14 cellular contexts compared by ENCODE assay signal in genomic region chr11:128491195-128491936, GRCh38.
DNase-seq lines count a peak whose midpoint lies in the region; ATAC-seq, FAIRE-seq and TF ChIP-seq lines count a peak whose summit lies in the region.
"Had no signal": no experiment of that assay in that cellular context is flagged by ENCODE, and none has a peak within 500 bp of the region (broad histone marks: within the 10 kb centered on the region; RNA-seq: fewer than 3 reads in every experiment).

No MANE protein-coding gene starts in this region.

- no peak for FAIRE-seq in H54 (lab: Jason Lieb, UNC)
- FAIRE-seq: A204.1 had no signal

- peaks cover 68% of the 10 kb centered on the region for H3K4me1 ChIP-seq in OCI-LY1 (ENCODE audit: insufficient read depth, low read length, severe bottlenecking)

- no peak for ATAC-seq in stimulated activated memory B cell treated with anti-CD40 and anti-IgM and Interleukin-4, amounts not matched to agents 10 μg/mL and 1 μg/mL and 100 μg/mL, for 72 hours

- no peaks in the 10 kb centered on the region for H3F3A ChIP-seq in OCI-LY1 (ENCODE audit: insufficient read depth, low read length)

- DNase-seq in NCI-H510A treated with DMSO at 0.1 percent for 48 hours (lab: John Stamatoyannopoulos, UW) (peak; percentile 64), NCI-H510A (lab: John Stamatoyannopoulos, UW) (no peak), chondrocyte (ENCODE audit: low spot score) (no peak), G401 (ENCODE audit: low spot score) (no peak), H54 (ENCODE audit: insufficient read length, low spot score) (no peak), LoVo (ENCODE audit: low spot score) (no peak)
- DNase-seq: DMS 273 treated with DMSO at 0.1 percent for 48 hours; mucosa of descending colon; NCI-H1694 treated with DMSO at 0.1 percent for 48 hours; stimulated activated CD4-positive, alpha-beta T cell treated with anti-CD3 and anti-CD28 coated beads, Interleukin-4, amount 100 ng/mL, for 1 hour; T1000 had no signal

- H3K79me2 ChIP-seq in OCI-LY1 (ENCODE audit: insufficient read depth, low read length) = peaks cover 54% of the 10 kb centered on the region

- H3K36me3 ChIP-seq in OCI-LY1 (ENCODE audit: insufficient read depth, low read length) = peaks cover 84% of the 10 kb centered on the region

- no peaks in the 10 kb centered on the region for H3K9me3 Mint-ChIP-seq in chondrocyte (ENCODE audit: low read depth)
- H3K9me3 Mint-ChIP-seq in stimulated activated memory B cell treated with anti-CD40 and anti-IgM and Interleukin-4, amounts not matched to agents 10 μg/mL and 1 μg/mL and 100 μg/mL, for 72 hours = no peaks in the 10 kb centered on the region

- no peaks in the 10 kb centered on the region for H3K27me3 ChIP-seq in OCI-LY1 (ENCODE audit: insufficient read depth, low read length)

- H3K9ac ChIP-seq in OCI-LY1 (ENCODE audit: low read length) = no peak overlapping the region

- H3K27me3 Mint-ChIP-seq in chondrocyte (ENCODE audit: low read depth) = no peaks in the 10 kb centered on the region
- H3K27me3 Mint-ChIP-seq in stimulated activated memory B cell treated with anti-CD40 and anti-IgM and Interleukin-4, amounts not matched to agents 10 μg/mL and 1 μg/mL and 100 μg/mL, for 72 hours = no peaks in the 10 kb centered on the region

- no peak overlapping the region for H3K4me3 ChIP-seq in OCI-LY1 (ENCODE audit: low read depth, low read length, poor library complexity, severe bottlenecking)
- H3K4me3 ChIP-seq: mucosa of descending colon had no signal

- no peaks in the 10 kb centered on the region for H3K9me2 ChIP-seq in OCI-LY1 (ENCODE audit: low read depth, low read length)

- H3K4me3 Mint-ChIP-seq in chondrocyte (ENCODE audit: unreplicated experiment) = no peak overlapping the region
- H3K4me3 Mint-ChIP-seq in stimulated activated memory B cell treated with anti-CD40 and anti-IgM and Interleukin-4, amounts not matched to agents 10 μg/mL and 1 μg/mL and 100 μg/mL, for 72 hours = no peak overlapping the region

- H4K20me1 ChIP-seq in OCI-LY1 (ENCODE audit: insufficient read depth, low read length) = no peaks in the 10 kb centered on the region

- no peak overlapping the region for H3K4me2 ChIP-seq in OCI-LY1 (ENCODE audit: low read length)

- in situ Hi-C loops in G401 (cut with HindIII; ENCODE audit: low sequenced_read_pairs) = no loop called here

- no peaks in the 10 kb centered on the region for H3K9me3 ChIP-seq in OCI-LY1 (ENCODE audit: low read length)
- H3K9me3 ChIP-seq: mucosa of descending colon had no signal

- peaks cover 37% of the 10 kb centered on the region for H3K36me3 Mint-ChIP-seq in chondrocyte (ENCODE audit: low read depth)
- H3K36me3 Mint-ChIP-seq in stimulated activated memory B cell treated with anti-CD40 and anti-IgM and Interleukin-4, amounts not matched to agents 10 μg/mL and 1 μg/mL and 100 μg/mL, for 72 hours = peaks cover 58% of the 10 kb centered on the region

- TF ChIP-seq POLR2A in H54 (IDR thresholded peaks at IDR 0.05; ENCODE audit: low read depth, low read length) = no peak

- no peak overlapping the region for H2AFZ ChIP-seq in OCI-LY1 (ENCODE audit: low read length)

- peak overlapping the region; percentile 48 for H3K27ac ChIP-seq in OCI-LY1 (ENCODE audit: low read depth, low read length, poor library complexity, severe bottlenecking)

- TF ChIP-seq CTCF in OCI-LY1 (IDR thresholded peaks at IDR 0.05; ENCODE audit: low read length) = no peak
- TF ChIP-seq CTCF in chondrocyte (IDR thresholded peaks at IDR 0.05) = no peak

- H3K4me1 Mint-ChIP-seq in chondrocyte (ENCODE audit: low read depth) = peaks cover 51% of the 10 kb centered on the region
- H3K4me1 Mint-ChIP-seq in stimulated activated memory B cell treated with anti-CD40 and anti-IgM and Interleukin-4, amounts not matched to agents 10 μg/mL and 1 μg/mL and 100 μg/mL, for 72 hours = peaks cover 78% of the 10 kb centered on the region

- peak overlapping the region; percentile 67 for H3K27ac Mint-ChIP-seq in chondrocyte (ENCODE audit: unreplicated experiment)
- H3K27ac Mint-ChIP-seq in stimulated activated memory B cell treated with anti-CD40 and anti-IgM and Interleukin-4, amounts not matched to agents 10 μg/mL and 1 μg/mL and 100 μg/mL, for 72 hours = peak overlapping the region; percentile 80
